Comparison of ENCODE assay signal across 1 cellular context in genomic region chr10:18651324-18652007, GRCh38.
TF ChIP-seq lines count a peak whose summit lies in the region.

Gene NSUN6, minus strand, starts transcription at chr10:18651587. Its CDS starts 384 bp downstream, at chr10:18651203.

TF ChIP-seq in GM23338, 12 proteins besides CTCF, POLR2A, EP300 and RAD21 (continued from another document):
- no peak for TF ChIP-seq ZNF462 (CRISPR knock-in tag; IDR thresholded peaks at IDR 0.05)
- no peak for TF ChIP-seq EZH2 (IDR thresholded peaks at IDR 0.05; ENCODE audit: low read depth, unreplicated experiment)
- TF ChIP-seq ETS1 (IDR thresholded peaks at IDR 0.05): peak; percentile 80
- TF ChIP-seq ZNF114 (CRISPR knock-in tag; IDR thresholded peaks at IDR 0.05): no peak
- TF ChIP-seq ZNF331 (CRISPR knock-in tag; IDR thresholded peaks at IDR 0.05; ENCODE audit: low read depth): no peak
- no peak for TF ChIP-seq JUNB (IDR thresholded peaks at IDR 0.05; ENCODE audit: unreplicated experiment)
- TF ChIP-seq POLR2AphosphoS5 (IDR thresholded peaks at IDR 0.05; ENCODE audit: low read depth): peak; percentile 74
- TF ChIP-seq, protein P1, sequence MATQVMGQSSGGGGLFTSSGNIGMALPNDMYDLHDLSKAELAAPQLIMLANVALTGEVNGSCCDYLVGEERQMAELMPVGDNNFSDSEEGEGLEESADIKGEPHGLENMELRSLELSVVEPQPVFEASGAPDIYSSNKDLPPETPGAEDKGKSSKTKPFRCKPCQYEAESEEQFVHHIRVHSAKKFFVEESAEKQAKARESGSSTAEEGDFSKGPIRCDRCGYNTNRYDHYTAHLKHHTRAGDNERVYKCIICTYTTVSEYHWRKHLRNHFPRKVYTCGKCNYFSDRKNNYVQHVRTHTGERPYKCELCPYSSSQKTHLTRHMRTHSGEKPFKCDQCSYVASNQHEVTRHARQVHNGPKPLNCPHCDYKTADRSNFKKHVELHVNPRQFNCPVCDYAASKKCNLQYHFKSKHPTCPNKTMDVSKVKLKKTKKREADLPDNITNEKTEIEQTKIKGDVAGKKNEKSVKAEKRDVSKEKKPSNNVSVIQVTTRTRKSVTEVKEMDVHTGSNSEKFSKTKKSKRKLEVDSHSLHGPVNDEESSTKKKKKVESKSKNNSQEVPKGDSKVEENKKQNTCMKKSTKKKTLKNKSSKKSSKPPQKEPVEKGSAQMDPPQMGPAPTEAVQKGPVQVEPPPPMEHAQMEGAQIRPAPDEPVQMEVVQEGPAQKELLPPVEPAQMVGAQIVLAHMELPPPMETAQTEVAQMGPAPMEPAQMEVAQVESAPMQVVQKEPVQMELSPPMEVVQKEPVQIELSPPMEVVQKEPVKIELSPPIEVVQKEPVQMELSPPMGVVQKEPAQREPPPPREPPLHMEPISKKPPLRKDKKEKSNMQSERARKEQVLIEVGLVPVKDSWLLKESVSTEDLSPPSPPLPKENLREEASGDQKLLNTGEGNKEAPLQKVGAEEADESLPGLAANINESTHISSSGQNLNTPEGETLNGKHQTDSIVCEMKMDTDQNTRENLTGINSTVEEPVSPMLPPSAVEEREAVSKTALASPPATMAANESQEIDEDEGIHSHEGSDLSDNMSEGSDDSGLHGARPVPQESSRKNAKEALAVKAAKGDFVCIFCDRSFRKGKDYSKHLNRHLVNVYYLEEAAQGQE (IDR thresholded peaks at IDR 0.05; ENCODE audit: unreplicated experiment): no peak
- TF ChIP-seq STAT1 (IDR thresholded peaks at IDR 0.05; ENCODE audit: unreplicated experiment): no peak
- peak; percentile 96 for TF ChIP-seq CREB1 (CRISPR knock-in tag; IDR thresholded peaks at IDR 0.05; ENCODE audit: low read depth)
- no peak for TF ChIP-seq NANOG (IDR thresholded peaks at IDR 0.05; ENCODE audit: borderline replicate concordance)
